8 cellular contexts compared by ENCODE assay signal in genomic region chr16:81035975-81036750, GRCh38. TPM values are rescaled to one million over a fixed set of nuclear protein-coding genes. Genes with fewer than 3 reads are reported as not detected.
DNase-seq lines count a peak whose midpoint lies in the region; ATAC-seq and TF ChIP-seq lines count a peak whose summit lies in the region.

No MANE protein-coding gene starts in this region.

- H3K27ac ChIP-seq in transverse colon: peak overlapping the region; percentile 84 to 89 (median 86)

- TF ChIP-seq EP300 in transverse colon (IDR thresholded peaks at IDR 0.05; ENCODE audit: low read depth): no peak

- TF ChIP-seq POLR2A in NB4 (IDR thresholded peaks at IDR 0.05; ENCODE audit: extremely low read depth, insufficient read length): no peak
- no peak for TF ChIP-seq POLR2A in transverse colon (IDR thresholded peaks at IDR 0.05)

- intact Hi-C loops in transverse colon (cut with DNase I; ENCODE audit: low total_unique reads): loop anchor here (1.0 to 10.0 kb wide), 4 partner anchors 30 to 1259 kb away; partner anchors contain the start of genes C16orf46 and CMC2

- H3K36me3 Mint-ChIP-seq in activated T-helper 17 cell treated with anti-CD3 and anti-CD28 coated beads, Interleukin-2, amount 50 U/mL, for 72 hours (ENCODE audit: low read depth): peaks cover 29% of the 10 kb centered on the region

- H3K9me3 ChIP-seq in transverse colon: no peaks in the 10 kb centered on the region

- H3K4me3 ChIP-seq in NB4 (ENCODE audit: low read depth, low read length) (peak overlapping the region; percentile 81), foreskin fibroblast (ENCODE audit: low read depth in 1 of 2, low read length in 2 of 2) (peak overlapping the region; percentile 75 to 79), transverse colon (peak overlapping the region; percentile 77 to 94 (median 87))

- CTCF ChIA-PET in HEK293T (lab: Yijun Ruan, JAX): interaction anchor here (0.7 to 1.6 kb wide), 6 partner anchors 10 to 158 kb away, joined by 3 read pairs; no protein-coding TSS in a partner anchor

- H3K4me3 Mint-ChIP-seq in activated T-helper 17 cell treated with anti-CD3 and anti-CD28 coated beads, Interleukin-2, amount 50 U/mL, for 72 hours: peak overlapping the region; percentile 82

- H3K27me3 Mint-ChIP-seq in activated T-helper 17 cell treated with anti-CD3 and anti-CD28 coated beads, Interleukin-2, amount 50 U/mL, for 72 hours: no peaks in the 10 kb centered on the region

- no peaks in the 10 kb centered on the region for H3K36me3 ChIP-seq in transverse colon

- DNase-seq in GM13977 (ENCODE audit: low spot score) (peak; percentile 73), HEK293T (ENCODE audit: extremely low spot score) (peak; percentile 60), NB4 (ENCODE audit: low read depth) (peak; percentile 73), foreskin fibroblast (peak; percentile 14 to 52), nucleus accumbens (lab: John Stamatoyannopoulos, UW) (peak in 37 of 56 donors; percentile 2 to 54 (median 33)), transverse colon (peak; percentile 35), NCI-H1105 treated with DMSO at 0.1 percent for 48 hours (lab: John Stamatoyannopoulos, UW) (no peak)

- POLR2A ChIA-PET in HEK293T (lab: Yijun Ruan, JAX): interaction anchor here (0.7 to 1.6 kb wide), 5 partner anchors 29 to 718 kb away, joined by 3 to 14 read pairs (median 4); partner anchors contain the start of genes C16orf46, CENPN and CMC2

- H3K27ac Mint-ChIP-seq in activated T-helper 17 cell treated with anti-CD3 and anti-CD28 coated beads, Interleukin-2, amount 50 U/mL, for 72 hours: peak overlapping the region; percentile 58

- in situ Hi-C loops in GM13977 (cut with MboI; ENCODE audit: low pct_unique_long_range_greater_than_20kb, low sequenced_read_pairs, unreplicated experiment) (no loop called here), transverse colon (cut with MboI; ENCODE audit: low pct_ligation_motif_present in 1 of 4, low pct_unique_long_range_greater_than_20kb in 1 of 4, low sequenced_read_pairs in 3 of 4) (loop anchor here in 3 of 4 donors (25.0 kb wide), 1 partner anchor 701 kb away; no protein-coding TSS in a partner anchor)

- WGBS in transverse colon (ENCODE audit: low coverage in 1 of 2), 2 donors: 0% methylated on average over 24 of the region's 80 CpGs; no CpG with 5 or more reads in 1 of the 2 donors

- ATAC-seq in activated T-helper 17 cell treated with anti-CD3 and anti-CD28 coated beads, Interleukin-2, amount 50 U/mL, for 72 hours (replicated peaks): peak; percentile 72

- peaks cover 15% of the 10 kb centered on the region for H3K4me1 Mint-ChIP-seq in activated T-helper 17 cell treated with anti-CD3 and anti-CD28 coated beads, Interleukin-2, amount 50 U/mL, for 72 hours

- TF ChIP-seq CTCF in GM13977 (IDR thresholded peaks at IDR 0.05; ENCODE audit: extremely low read depth, insufficient read depth, missing control alignments) (peak; percentile 21), NB4 (IDR thresholded peaks at IDR 0.05; ENCODE audit: low read depth, low read length) (no peak), foreskin fibroblast (IDR thresholded peaks at IDR 0.05; ENCODE audit: low read depth, low read length) (peak; percentile 3), transverse colon (IDR thresholded peaks at IDR 0.05) (no peak)

- peaks cover 6 to 32% (median 12%) of the 10 kb centered on the region in 4 donors for H3K4me1 ChIP-seq in transverse colon

- no peaks in the 10 kb centered on the region for H3K9me3 Mint-ChIP-seq in activated T-helper 17 cell treated with anti-CD3 and anti-CD28 coated beads, Interleukin-2, amount 50 U/mL, for 72 hours

- no peaks in the 10 kb centered on the region for H3K27me3 ChIP-seq in transverse colon

TF ChIP-seq in HEK293T, 16 proteins besides CTCF, POLR2A, EP300 and RAD21:
- TF ChIP-seq CTBP1 (IDR thresholded peaks at IDR 0.05; ENCODE audit: borderline replicate concordance) (no peak), ELF4 (IDR thresholded peaks at IDR 0.05) (no peak), SP1 (IDR thresholded peaks at IDR 0.05) (no peak), LEF1 (IDR thresholded peaks at IDR 0.05; ENCODE audit: borderline replicate concordance) (no peak), ZNF384 (IDR thresholded peaks at IDR 0.05) (no peak), PKNOX1 (IDR thresholded peaks at IDR 0.05) (no peak), BHLHE40 (IDR thresholded peaks at IDR 0.05; ENCODE audit: borderline replicate concordance) (no peak), FOXA1 (IDR thresholded peaks at IDR 0.05) (no peak), TARDBP (IDR thresholded peaks at IDR 0.05) (no peak), NFRKB (IDR thresholded peaks at IDR 0.05) (no peak), ARNT (IDR thresholded peaks at IDR 0.05) (no peak), HDGF (IDR thresholded peaks at IDR 0.05; ENCODE audit: borderline replicate concordance) (no peak), SUZ12 (IDR thresholded peaks at IDR 0.05) (no peak), L3MBTL2 (conservative IDR thresholded peaks at IDR 0.05) (no peak)

RNA-seq across cellular contexts. Expression of gene ATMIN, which starts 0.5 kb away (rescaled TPM):
- 10 to 100 TPM; 14.3 to 20.6 TPM for total RNA-seq in activated T-helper 17 cell treated with anti-CD3 and anti-CD28 coated beads, Interleukin-2, amount 50 U/mL, for 72 hours
- 10 to 100 TPM; 24.7 to 86.0 (median 35.5) TPM for total RNA-seq in transverse colon

RNA-seq across cellular contexts. Expression of gene CENPN, which starts 29.1 kb away (rescaled TPM):
- 10 to 100 TPM; 34.1 to 51.0 TPM for total RNA-seq in activated T-helper 17 cell treated with anti-CD3 and anti-CD28 coated beads, Interleukin-2, amount 50 U/mL, for 72 hours
- total RNA-seq in transverse colon: 10 to 100 TPM in 2 of 4 donors, 1 to 10 TPM in 2; 4.9 to 12.7 (median 8.5) TPM

RNA-seq across cellular contexts. Expression of gene CMC2, which starts 29.5 kb away (rescaled TPM):
- 100 to 1,000 TPM in 1 of 2 donors, 10 to 100 TPM in 1; 78.8 to 138 TPM for total RNA-seq in activated T-helper 17 cell treated with anti-CD3 and anti-CD28 coated beads, Interleukin-2, amount 50 U/mL, for 72 hours
- total RNA-seq in transverse colon: 10 to 100 TPM in 3 of 4 donors, 1 to 10 TPM in 1; 2.8 to 42.9 (median 29.8) TPM

RNA-seq across cellular contexts. Expression of gene C16orf46, which starts 40.9 kb away (rescaled TPM):
- under 1 TPM in 1 of 2 donors, not detected in 1; 0.54 TPM for total RNA-seq in activated T-helper 17 cell treated with anti-CD3 and anti-CD28 coated beads, Interleukin-2, amount 50 U/mL, for 72 hours
- 1 to 10 TPM in 1 of 4 donors, under 1 TPM in 1, not detected in 2; 0.32 to 5.6 TPM for total RNA-seq in transverse colon

Comparison
In these comparisons a context has a peak if more than half of its experiments do, and no peak if none do; other contexts are left out.
1. CTCF ChIP-seq: peak in GM13977 (single experiment) and foreskin fibroblast (single experiment); none in NB4 (single experiment) and transverse colon (0 of 5).
2. Peak in every context shown above with its lines, with median percentiles within 50 percentile points of each other: H3K4me3 ChIP-seq.